In the genomic region with DNA sequence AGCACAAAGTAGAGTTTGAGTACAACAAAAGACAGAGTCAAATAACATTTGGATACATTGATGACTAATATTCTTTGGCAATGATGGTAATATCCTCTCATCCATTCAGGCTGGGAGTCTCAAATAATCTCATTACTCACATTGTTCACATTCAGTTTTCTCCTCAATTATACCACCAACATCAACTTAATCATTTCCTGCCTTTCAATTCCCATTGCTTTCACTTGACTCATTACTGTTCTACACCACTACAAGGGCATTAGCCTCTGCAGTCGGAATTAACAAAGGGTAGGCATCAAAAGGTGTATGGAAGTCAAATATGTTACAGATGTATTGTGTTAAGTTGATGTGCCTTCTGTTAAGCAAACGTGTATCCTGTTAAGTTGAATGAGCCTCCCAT, we compare ENCODE assay signal across 15 cellular contexts.
DNase-seq lines count a peak whose midpoint lies in the region; ATAC-seq and TF ChIP-seq lines count a peak whose summit lies in the region.
"Had no signal": no experiment of that assay in that cellular context is flagged by ENCODE, and none has a peak within 500 bp of the region (broad histone marks: within the 10 kb centered on the region; RNA-seq: fewer than 3 reads in every experiment).

No MANE protein-coding gene starts in this region.

- no peak overlapping the region for H3K4me3 Mint-ChIP-seq in CD4-positive, alpha-beta T cell
- H3K4me3 Mint-ChIP-seq: naive thymus-derived CD4-positive, alpha-beta T cell had no signal

- ATAC-seq in HG03095 (IDR thresholded peaks at IDR 0.05; ENCODE audit: unreplicated experiment) = no peak
- no peak for ATAC-seq in CD4-positive, alpha-beta T cell (ENCODE audit: poor library complexity)
- ATAC-seq: HepG2; naive thymus-derived CD4-positive, alpha-beta T cell; right lobe of liver had no signal

- no peak overlapping the region for H3K27ac Mint-ChIP-seq in CD4-positive, alpha-beta T cell
- H3K27ac Mint-ChIP-seq: naive thymus-derived CD4-positive, alpha-beta T cell had no signal

- H3K9me3 ChIP-seq in CD4-positive, alpha-beta T cell (ENCODE audit: control insufficient read depth, low read length) = no peaks in the 10 kb centered on the region
- H3K9me3 ChIP-seq: right lobe of liver had no signal

- CTCF ChIA-PET in CD4-positive, alpha-beta T cell (lab: Charles Lee) = no interaction called here

- intact Hi-C loops in CD4-positive, alpha-beta T cell (cut with DNase I, micrococcal nuclease) = no loop called here

- H3K27ac ChIP-seq in CD4-positive, alpha-beta T cell (ENCODE audit: low read depth, low read length) = no peak overlapping the region
- H3K27ac ChIP-seq: right lobe of liver had no signal

- H3K27me3 ChIP-seq in CD4-positive, alpha-beta T cell (ENCODE audit: control insufficient read depth, insufficient read depth, low read length) = no peaks in the 10 kb centered on the region
- H3K27me3 ChIP-seq: right lobe of liver had no signal

- no peaks in the 10 kb centered on the region for H3K36me3 Mint-ChIP-seq in CD4-positive, alpha-beta T cell (ENCODE audit: low read depth)
- H3K36me3 Mint-ChIP-seq: naive thymus-derived CD4-positive, alpha-beta T cell had no signal

- no peak for TF ChIP-seq CTCF in CD4-positive, alpha-beta T cell (IDR thresholded peaks at IDR 0.05)

- POLR2A ChIA-PET in CD4-positive, alpha-beta T cell (lab: Charles Lee) = no interaction called here

- peaks cover 3% of the 10 kb centered on the region for H3K9me3 Mint-ChIP-seq in CD4-positive, alpha-beta T cell

- DNase-seq in ELR (ENCODE audit: low read depth) (peak; percentile 95), NCI-H748 (lab: John Stamatoyannopoulos, UW; ENCODE audit: unreplicated experiment) (peak; percentile 40), dedifferentiated amniotic fluid mesenchymal stem cell (ENCODE audit: extremely low spot score) (peak; percentile 19), non-pigmented ciliary epithelial cell (ENCODE audit: low read depth) (peak; percentile 85), medulla oblongata (ENCODE audit: extremely low spot score) (no peak), NK-92 (lab: John Stamatoyannopoulos, UW; ENCODE audit: unreplicated experiment) (no peak)
- DNase-seq in CD4-positive, alpha-beta T cell = no peak
- DNase-seq: activated CD4-positive, alpha-beta T cell treated with anti-CD3 and anti-CD28 coated beads for 48 hours; cerebellar nuclear complex; naive thymus-derived CD4-positive, alpha-beta T cell; NCI-H1694; NK-92 treated with Interleukin-12 subunit alpha and Interleukin-12 subunit beta, amount 100 ng/mL, for 24 hours; right lobe of liver had no signal

- H3K27me3 Mint-ChIP-seq in CD4-positive, alpha-beta T cell = no peaks in the 10 kb centered on the region
- H3K27me3 Mint-ChIP-seq: naive thymus-derived CD4-positive, alpha-beta T cell had no signal

- H3K4me1 Mint-ChIP-seq in CD4-positive, alpha-beta T cell (ENCODE audit: low read depth) = no peaks in the 10 kb centered on the region
- H3K4me1 Mint-ChIP-seq: naive thymus-derived CD4-positive, alpha-beta T cell had no signal

Comparison
In these comparisons a context has a peak if more than half of its experiments do, and no peak if none do; other contexts are left out.
1. DNase-seq: peak in ELR (single experiment), NCI-H748 (single experiment), dedifferentiated amniotic fluid mesenchymal stem cell (single experiment) and non-pigmented ciliary epithelial cell (single experiment); none in medulla oblongata (single experiment), CD4-positive, alpha-beta T cell (0 of 10) and NK-92 (single experiment).